ENCODE assay signal across 9 cellular contexts in genomic region chr17:29179232-29180036, GRCh38. TPM values are rescaled to one million over a fixed set of nuclear protein-coding genes. Genes with fewer than 3 reads are reported as not detected.
DNase-seq lines count a peak whose midpoint lies in the region; ATAC-seq, FAIRE-seq and TF ChIP-seq lines count a peak whose summit lies in the region.
"Had no signal": no experiment of that assay in that cellular context is flagged by ENCODE, and none has a peak within 500 bp of the region (broad histone marks: within the 10 kb centered on the region; RNA-seq: fewer than 3 reads in every experiment).

No MANE protein-coding gene starts in this region.

- ATAC-seq in left colon, result peak; percentile 64

- FAIRE-seq in GM19239 (lab: Jason Lieb, UNC), result no peak
- FAIRE-seq: islet of Langerhans had no signal

- DNase-seq in 8988T (peak; percentile 84), GM12865 (ENCODE audit: low read depth) (no peak), NCI-H82 (lab: John Stamatoyannopoulos, UW) (peak; percentile 86), cardiac fibroblast (ENCODE audit: low read depth in 2 of 2) (no peak), left colon (peak; percentile 89 to 93), GM19239 (ENCODE audit: insufficient read length, low spot score) (no peak)
- no peak for DNase-seq in activated CD4-positive, alpha-beta T cell treated with anti-CD3 and anti-CD28 coated beads for 48 hours

- H3K27ac ChIP-seq in subcutaneous abdominal adipose tissue (ENCODE audit: low read depth, low read length), result peak overlapping the region; percentile 87

- peaks cover 1 to 46% (median 34%) of the 10 kb centered on the region in 5 donors for H3K4me1 ChIP-seq in subcutaneous abdominal adipose tissue (ENCODE audit: control insufficient read depth in 5 of 5, insufficient read depth in 5 of 5, low read length in 5 of 5)

- H3K4me3 ChIP-seq in GM12865 (ENCODE audit: low read depth, low read length) (peak overlapping the region; percentile 55), cardiac fibroblast (replicated peaks in 1 of 2; ENCODE audit: low read depth in 2 of 2, low read length in 2 of 2) (peak overlapping the region; percentile 60 to 65), subcutaneous abdominal adipose tissue (ENCODE audit: low read depth in 1 of 5, low read length in 5 of 5) (peak overlapping the region; percentile 64 to 70 (median 67))

- H3K9me3 ChIP-seq in subcutaneous abdominal adipose tissue (ENCODE audit: control insufficient read depth in 5 of 5, low read length in 5 of 5), result no peaks in the 10 kb centered on the region

- TF ChIP-seq CTCF in GM12865 (IDR thresholded peaks at IDR 0.05; ENCODE audit: insufficient read depth, low read depth, low read length, missing control alignments), result no peak
- no peak for TF ChIP-seq CTCF in cardiac fibroblast (IDR thresholded peaks at IDR 0.05; ENCODE audit: low read depth, low read length)

- intact Hi-C loops in left colon (cut with DNase I, micrococcal nuclease), result no loop called here

- no peaks in the 10 kb centered on the region for H3K27me3 ChIP-seq in subcutaneous abdominal adipose tissue (ENCODE audit: control insufficient read depth in 5 of 5, insufficient read depth in 4 of 5, low read length in 5 of 5)

- no peaks in the 10 kb centered on the region for H3K36me3 ChIP-seq in subcutaneous abdominal adipose tissue (ENCODE audit: control insufficient read depth in 5 of 5, insufficient read depth in 5 of 5, low read length in 5 of 5)

- peak overlapping the region in 4 of 5 donors; percentile 10 to 86 (median 70) for H3K9ac ChIP-seq in subcutaneous abdominal adipose tissue (ENCODE audit: low read length in 5 of 5)

RNA-seq across cellular contexts. Expression of gene MYO18A, which starts 0.8 kb away (rescaled TPM):
- 100 to 1,000 TPM in 1 of 2 donors, 10 to 100 TPM in 1; 84.8 to 110 TPM for total RNA-seq in left colon

Comparison
In these comparisons a context has a peak if more than half of its experiments do, and no peak if none do; other contexts are left out.
1. DNase-seq: peak in 8988T (single experiment), NCI-H82 (single experiment) and left colon (2 of 2); none in GM12865 (single experiment), cardiac fibroblast (0 of 2), GM19239 (single experiment) and activated CD4-positive, alpha-beta T cell treated with anti-CD3 and anti-CD28 coated beads for 48 hours (single experiment).
2. Peak in every context shown above with its lines, with median percentiles within 50 percentile points of each other: H3K4me3 ChIP-seq.